In the genomic region with DNA sequence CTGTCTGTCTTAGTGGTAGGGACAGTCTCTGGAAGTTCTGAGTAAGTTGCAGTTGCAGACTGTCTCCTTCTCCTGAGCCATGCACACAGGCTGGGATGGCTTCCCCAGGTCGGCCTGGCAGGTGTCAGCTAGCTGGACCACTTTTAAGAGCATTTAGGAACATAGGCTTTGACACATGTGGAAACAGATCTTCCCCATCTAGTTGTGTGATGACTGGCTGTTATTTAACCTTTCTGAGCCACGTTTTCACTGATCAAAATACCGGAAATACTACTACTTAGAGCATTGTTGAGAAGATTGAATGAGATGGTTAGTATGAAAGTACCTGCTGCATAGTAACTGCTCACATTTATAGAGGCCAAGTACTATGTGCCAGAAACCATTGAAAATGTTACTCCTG, we compare ENCODE assay signal across 29 cellular contexts. TPM values are rescaled to one million over a fixed set of nuclear protein-coding genes. Genes with fewer than 3 reads are reported as not detected.
DNase-seq lines count a peak whose midpoint lies in the region; ATAC-seq and TF ChIP-seq lines count a peak whose summit lies in the region.
"Had no signal": no experiment of that assay in that cellular context is flagged by ENCODE, and none has a peak within 500 bp of the region (broad histone marks: within the 10 kb centered on the region; RNA-seq: fewer than 3 reads in every experiment).

No MANE protein-coding gene starts in this region.

- H3K27me3 Mint-ChIP-seq in activated T-helper 17 cell treated with anti-CD3 and anti-CD28 coated beads, Interleukin-2, amount 50 U/mL, for 72 hours = no peaks in the 10 kb centered on the region
- H3K27me3 Mint-ChIP-seq: CD4-positive, alpha-beta T cell had no signal

- peaks cover 15% of the 10 kb centered on the region for H3K4me1 Mint-ChIP-seq in activated T-helper 17 cell treated with anti-CD3 and anti-CD28 coated beads, Interleukin-2, amount 50 U/mL, for 72 hours

- in situ Hi-C loops in G401 (cut with HindIII; ENCODE audit: low sequenced_read_pairs) = no loop called here

- no peaks in the 10 kb centered on the region for H3K27me3 ChIP-seq in GM06990 (replicated peaks; ENCODE audit: control insufficient read depth, insufficient read depth, low read length)
- H3K27me3 ChIP-seq: body of pancreas, heart left ventricle, pancreas, right lobe of liver, stomach, tibial artery had no signal

- no peaks in the 10 kb centered on the region for H3K36me3 ChIP-seq in GM06990 (ENCODE audit: control insufficient read depth, insufficient read depth, low read length)
- H3K36me3 ChIP-seq: heart left ventricle, lower lobe of right lung, pancreas, right lobe of liver, stomach, tibial artery, WERI-Rb-1 had no signal

- H3K9me3 Mint-ChIP-seq in activated T-helper 17 cell treated with anti-CD3 and anti-CD28 coated beads, Interleukin-2, amount 50 U/mL, for 72 hours = no peaks in the 10 kb centered on the region
- H3K9me3 Mint-ChIP-seq: CD4-positive, alpha-beta T cell; IgD-negative memory B cell; nephron progenitor cell had no signal

- TF ChIP-seq CTCF in GM06990 (IDR thresholded peaks at IDR 0.05; ENCODE audit: insufficient read depth, low read length, poor library complexity, severe bottlenecking) = no peak

- no peaks in the 10 kb centered on the region for H3K36me3 Mint-ChIP-seq in activated T-helper 17 cell treated with anti-CD3 and anti-CD28 coated beads, Interleukin-2, amount 50 U/mL, for 72 hours (ENCODE audit: low read depth)
- H3K36me3 Mint-ChIP-seq: IgD-negative memory B cell had no signal

- H3K4me3 ChIP-seq in GM06990 (replicated peaks; ENCODE audit: low read depth, low read length) = no peak overlapping the region
- H3K4me3 ChIP-seq: body of pancreas, heart left ventricle, lower lobe of right lung, pancreas, right lobe of liver, stomach, tibial artery had no signal

- peak; percentile 67 for DNase-seq in GM06990 (ENCODE audit: extremely low read depth, insufficient read length)
- no peak for DNase-seq in LoVo (ENCODE audit: low spot score)
- no peak for DNase-seq in G401 (ENCODE audit: low spot score)
- DNase-seq: activated CD4-positive, alpha-beta T cell treated with anti-CD3 and anti-CD28 coated beads, Interleukin-2, amount 50 U/mL, for 48 hours; activated CD8-positive, alpha-beta memory T cell treated with anti-CD3 and anti-CD28 coated beads, Interleukin-2, amount 50 U/mL, for 48 hours; activated gamma-delta T cell treated with Interleukin-2 at 50 U/mL for 16 hours; body of pancreas; CD4-positive, alpha-beta T cell; cerebellar nuclear complex; DMS 273 treated with DMSO at 0.1 percent for 48 hours; heart left ventricle; kidney glomerular epithelial cell; lower lobe of right lung; NCI-H2029 treated with DMSO at 0.1 percent for 48 hours; NCI-H226; NCI-H774; nephron progenitor cell; pancreas; right lobe of liver; stomach; T-helper 9 cell; tibial artery; WERI-Rb-1 had no signal

- TF ChIP-seq POLR2A in GM18505 (IDR thresholded peaks at IDR 0.05; ENCODE audit: borderline replicate concordance, extremely low read depth, insufficient read depth, insufficient read length) = no peak

- peak overlapping the region; percentile 1 for H3K4me3 Mint-ChIP-seq in activated T-helper 17 cell treated with anti-CD3 and anti-CD28 coated beads, Interleukin-2, amount 50 U/mL, for 72 hours
- H3K4me3 Mint-ChIP-seq: CD4-positive, alpha-beta T cell; nephron progenitor cell had no signal

- ATAC-seq in GM18867 (IDR thresholded peaks at IDR 0.05; ENCODE audit: unreplicated experiment) = peak; percentile 37
- peak; percentile 39 for ATAC-seq in HG03095 (IDR thresholded peaks at IDR 0.05; ENCODE audit: unreplicated experiment)
- peak; percentile 66 for ATAC-seq in activated T-helper 17 cell treated with anti-CD3 and anti-CD28 coated beads, Interleukin-2, amount 50 U/mL, for 72 hours (replicated peaks)
- ATAC-seq in GM18505 (IDR thresholded peaks at IDR 0.05; ENCODE audit: unreplicated experiment) = no peak
- ATAC-seq: body of pancreas, heart left ventricle, lower lobe of right lung, pancreas, right lobe of liver, Right ventricle myocardium inferior had no signal

- H3K27ac Mint-ChIP-seq in activated T-helper 17 cell treated with anti-CD3 and anti-CD28 coated beads, Interleukin-2, amount 50 U/mL, for 72 hours = no peak overlapping the region
- H3K27ac Mint-ChIP-seq: CD4-positive, alpha-beta T cell; nephron progenitor cell had no signal

RNA-seq across cellular contexts. Expression of gene MAPKAPK2, which starts 6.2 kb away (rescaled TPM):
- total RNA-seq in activated T-helper 17 cell treated with anti-CD3 and anti-CD28 coated beads, Interleukin-2, amount 50 U/mL, for 72 hours = 10 to 100 TPM; 64.6 to 85.3 TPM
- 25.7 and 32.7 TPM in 2 replicates for total RNA-seq in G401 (2014; rRNA removed; shearing (Covaris generic))

RNA-seq across cellular contexts. Expression of gene DYRK3, which starts 43.2 kb away (rescaled TPM):
- total RNA-seq in activated T-helper 17 cell treated with anti-CD3 and anti-CD28 coated beads, Interleukin-2, amount 50 U/mL, for 72 hours = 10 to 100 TPM in 1 of 2 donors, 1 to 10 TPM in 1; 9.3 to 12.3 TPM
- total RNA-seq in G401 (2014; rRNA removed; shearing (Covaris generic)) = 22.2 and 24.1 TPM in 2 replicates
